8 cellular contexts compared by ENCODE assay signal in the genomic region with DNA sequence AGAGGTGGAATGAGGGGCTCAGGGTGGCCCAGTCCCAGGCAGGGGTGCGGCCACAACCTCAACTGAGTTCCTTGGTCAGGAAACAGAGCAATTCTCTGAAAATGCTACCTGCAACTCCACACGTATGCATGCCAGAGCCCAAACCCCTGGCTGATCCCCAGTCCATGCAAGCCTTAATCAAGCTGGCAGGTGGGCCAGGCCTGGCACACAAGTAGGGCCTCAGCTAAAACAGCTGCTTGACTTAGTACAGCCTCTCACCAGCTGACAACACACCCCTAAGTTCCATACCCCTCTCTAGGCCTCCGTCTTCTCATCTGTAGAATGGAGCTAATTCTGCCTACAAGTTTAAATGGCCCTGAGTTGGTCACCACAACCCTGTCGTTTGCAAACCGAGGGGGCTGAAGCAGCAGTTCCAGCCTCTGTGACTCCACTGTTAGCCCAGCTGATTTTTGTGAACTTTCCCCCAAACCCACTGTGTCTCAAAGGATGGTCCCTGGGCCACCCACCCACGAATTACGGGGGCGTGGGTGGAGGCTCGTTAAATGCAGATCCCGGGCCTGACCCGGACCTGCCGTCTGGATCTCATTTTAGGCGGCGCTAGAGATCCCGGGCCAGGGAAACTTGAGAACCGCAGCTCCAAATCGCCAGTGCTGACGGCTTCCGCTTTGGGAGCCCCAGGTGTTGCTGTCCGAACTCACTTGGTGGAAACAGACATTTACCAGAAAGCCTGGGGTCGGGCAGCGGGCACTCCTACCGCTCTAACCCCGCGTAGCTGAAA. TPM values are rescaled to one million over a fixed set of nuclear protein-coding genes. Genes with fewer than 3 reads are reported as not detected.
DNase-seq lines count a peak whose midpoint lies in the region; ATAC-seq, FAIRE-seq and TF ChIP-seq lines count a peak whose summit lies in the region.

No MANE protein-coding gene starts in this region.

- ATAC-seq in SK-N-SH treated with all-trans-retinoic acid at 6 μM for 48 hours (no peak; the same call in 1 of the 3 replicates), HG02885 (IDR thresholded peaks at IDR 0.05; ENCODE audit: poor library complexity, unreplicated experiment) (peak; percentile 35), HG03469 (IDR thresholded peaks at IDR 0.05; ENCODE audit: unreplicated experiment) (no peak), HG03378 (IDR thresholded peaks at IDR 0.05; ENCODE audit: unreplicated experiment) (no peak)
- no peak for ATAC-seq in natural killer cell treated with Interleukin-12 subunit alpha and Interleukin-12 subunit beta and Interleukin-15 and Interleukin-18, amount 100 ng/mL, for 72 hours

- H3K9me2 ChIP-seq in SK-N-SH = no peaks in the 10 kb centered on the region

- CTCF ChIA-PET in SK-N-SH (lab: Yijun Ruan, JAX) = interaction anchor here (1.1 to 1.5 kb wide), 3 partner anchors 32 to 135 kb away, joined by 3 read pairs; no protein-coding TSS in a partner anchor
- CTCF ChIA-PET in activated CD4-positive, alpha-beta memory T cell treated with anti-CD3 and anti-CD28 coated beads, Interleukin-2, amount 10 ng/mL, durations not matched to agents 7 days and 5 days (lab: Charles Lee) = interaction anchor here (0.5 to 1.2 kb wide), 11 partner anchors 18 to 290 kb away, joined by 3 to 4 read pairs (median 3); no protein-coding TSS in a partner anchor

- no peak for TF ChIP-seq CTCF in SK-N-SH (IDR thresholded peaks at IDR 0.05)

- peak overlapping the region; percentile 16; the same call in 1 of the 2 replicates for H2AFZ ChIP-seq in SK-N-SH (ENCODE audit: low read depth)

- H3K4me3 ChIP-seq in SK-N-SH (ENCODE audit: low read depth in 2 of 2, low read length in 1 of 2) = peak overlapping the region; percentile 44 to 46; a peak in 3 of 4 replicates

- H3K27ac Mint-ChIP-seq in activated CD4-positive, alpha-beta memory T cell treated with anti-CD3 and anti-CD28 coated beads, Interleukin-2, amount 10 ng/mL, durations not matched to agents 7 days and 5 days = peak overlapping the region; percentile 54
- H3K27ac Mint-ChIP-seq in natural killer cell treated with Interleukin-12 subunit alpha and Interleukin-12 subunit beta and Interleukin-15 and Interleukin-18, amount 100 ng/mL, for 72 hours = no peak overlapping the region

- H4K20me1 ChIP-seq in SK-N-SH (ENCODE audit: insufficient read depth) = no peaks in the 10 kb centered on the region

- WGBS in SK-N-SH (ENCODE audit: low lambda C conversion rate) = 61% methylated on average over 15 of the region's 25 CpGs

- H3K79me2 ChIP-seq in SK-N-SH (ENCODE audit: insufficient read depth) = no peaks in the 10 kb centered on the region

- FAIRE-seq in frontal cortex (lab: Jason Lieb, UNC) = no peak

- peaks cover 4% of the 10 kb centered on the region for H3K36me3 Mint-ChIP-seq in activated CD4-positive, alpha-beta memory T cell treated with anti-CD3 and anti-CD28 coated beads, Interleukin-2, amount 10 ng/mL, durations not matched to agents 7 days and 5 days (ENCODE audit: low read depth)
- H3K36me3 Mint-ChIP-seq in natural killer cell treated with Interleukin-12 subunit alpha and Interleukin-12 subunit beta and Interleukin-15 and Interleukin-18, amount 100 ng/mL, for 72 hours = no peaks in the 10 kb centered on the region

- H3K9me3 Mint-ChIP-seq in activated CD4-positive, alpha-beta memory T cell treated with anti-CD3 and anti-CD28 coated beads, Interleukin-2, amount 10 ng/mL, durations not matched to agents 7 days and 5 days = no peaks in the 10 kb centered on the region
- H3K9me3 Mint-ChIP-seq in natural killer cell treated with Interleukin-12 subunit alpha and Interleukin-12 subunit beta and Interleukin-15 and Interleukin-18, amount 100 ng/mL, for 72 hours = no peaks in the 10 kb centered on the region

- peaks cover 30% of the 10 kb centered on the region for H3K27me3 ChIP-seq in SK-N-SH (ENCODE audit: insufficient read depth)

- H3K9me3 ChIP-seq in SK-N-SH = no peaks in the 10 kb centered on the region

- POLR2A ChIA-PET in SK-N-SH (lab: Yijun Ruan, JAX) = no interaction called here
- POLR2A ChIA-PET in activated CD4-positive, alpha-beta memory T cell treated with anti-CD3 and anti-CD28 coated beads, Interleukin-2, amount 10 ng/mL, durations not matched to agents 7 days and 5 days (lab: Charles Lee) = interaction anchor here (0.8 to 2.3 kb wide), 7 partner anchors 16 to 737 kb away, joined by 3 to 15 read pairs (median 4); a partner anchor contains a TSS

- H3K4me1 ChIP-seq in SK-N-SH (ENCODE audit: control insufficient read depth in 1 of 2, insufficient read depth in 2 of 2, low read depth in 1 of 2, low read length in 1 of 2) = peaks cover 0 to 18% of the 10 kb centered on the region in 2 experiments; a peak in 1 of 4 replicates

- H3F3A ChIP-seq in SK-N-SH (replicated peaks; ENCODE audit: insufficient read depth) = no peaks in the 10 kb centered on the region

- H3K36me3 ChIP-seq in SK-N-SH (replicated peaks in 1 of 2; ENCODE audit: control insufficient read depth in 1 of 2, insufficient read depth in 2 of 2, low read length in 1 of 2) = no peaks in the 10 kb centered on the region

- H3K4me1 Mint-ChIP-seq in activated CD4-positive, alpha-beta memory T cell treated with anti-CD3 and anti-CD28 coated beads, Interleukin-2, amount 10 ng/mL, durations not matched to agents 7 days and 5 days = peaks cover 14% of the 10 kb centered on the region
- no peaks in the 10 kb centered on the region for H3K4me1 Mint-ChIP-seq in natural killer cell treated with Interleukin-12 subunit alpha and Interleukin-12 subunit beta and Interleukin-15 and Interleukin-18, amount 100 ng/mL, for 72 hours (ENCODE audit: low read depth in 2 of 2)

- H3K27ac ChIP-seq in SK-N-SH (ENCODE audit: low read depth in 2 of 2, low read length in 1 of 2) = no peak overlapping the region

- no peak for DNase-seq in SK-N-SH
- DNase-seq in activated CD4-positive, alpha-beta memory T cell treated with anti-CD3 and anti-CD28 coated beads, Interleukin-2, amount 10 ng/mL, durations not matched to agents 7 days and 5 days = no peak
- peak; percentile 55 to 66 for DNase-seq in frontal cortex (ENCODE audit: low spot score in 2 of 2)
- no peak for DNase-seq in natural killer cell treated with Interleukin-12 subunit alpha and Interleukin-12 subunit beta and Interleukin-15 and Interleukin-18, amount 100 ng/mL, for 72 hours (ENCODE audit: low spot score)

- no peak overlapping the region for H3K9ac ChIP-seq in SK-N-SH

- peak overlapping the region; percentile 72 for H3K4me2 ChIP-seq in SK-N-SH

- H3K4me3 Mint-ChIP-seq in activated CD4-positive, alpha-beta memory T cell treated with anti-CD3 and anti-CD28 coated beads, Interleukin-2, amount 10 ng/mL, durations not matched to agents 7 days and 5 days = peak overlapping the region; percentile 72
- H3K4me3 Mint-ChIP-seq in natural killer cell treated with Interleukin-12 subunit alpha and Interleukin-12 subunit beta and Interleukin-15 and Interleukin-18, amount 100 ng/mL, for 72 hours = peak overlapping the region; percentile 9

- no peak for TF ChIP-seq RAD21 in SK-N-SH (IDR thresholded peaks at IDR 0.05; ENCODE audit: low read length)

- H3K27me3 Mint-ChIP-seq in activated CD4-positive, alpha-beta memory T cell treated with anti-CD3 and anti-CD28 coated beads, Interleukin-2, amount 10 ng/mL, durations not matched to agents 7 days and 5 days = peaks cover 54% of the 10 kb centered on the region
- peaks cover 32 to 36% of the 10 kb centered on the region in 2 donors for H3K27me3 Mint-ChIP-seq in natural killer cell treated with Interleukin-12 subunit alpha and Interleukin-12 subunit beta and Interleukin-15 and Interleukin-18, amount 100 ng/mL, for 72 hours

- TF ChIP-seq EP300 in SK-N-SH (IDR thresholded peaks at IDR 0.05; ENCODE audit: borderline replicate concordance in 1 of 2, low read depth in 1 of 2, low read length in 1 of 2) = no peak

TF ChIP-seq in SK-N-SH, 30 proteins besides CTCF, POLR2A, EP300 and RAD21 (continues in another document):
- TF ChIP-seq SMC3 (IDR thresholded peaks at IDR 0.05; ENCODE audit: low read depth, low read length) (no peak), FOSL2 (IDR thresholded peaks at IDR 0.05; ENCODE audit: borderline replicate concordance, low read depth) (no peak)

TF ChIP-seq in SK-N-SH treated with all-trans-retinoic acid at 6 μM for 48 hours, 23 proteins besides CTCF, POLR2A, EP300 and RAD21 (continues in another document):
- TF ChIP-seq PPARA (CRISPR knock-in tag; IDR thresholded peaks at IDR 0.05; ENCODE audit: borderline replicate concordance) (no peak), ZNF8 (CRISPR knock-in tag; IDR thresholded peaks at IDR 0.05) (no peak), ZFP30 (CRISPR knock-in tag; IDR thresholded peaks at IDR 0.05) (no peak)

RNA-seq across cellular contexts. Expression of a gene that starts 0.9 kb away (rescaled TPM):
- 0.05 and 0.33 TPM in 2 replicates for polyA plus RNA-seq in SK-N-SH (2012; rRNA removed)
- 0.04 and 0.16 TPM in 2 replicates for polyA plus RNA-seq in SK-N-SH (2012; cell fraction: cytosol; rRNA removed)
- polyA plus RNA-seq in SK-N-SH (2012; cell fraction: nucleus; rRNA removed) = 0.32 and 2.1 TPM in 2 replicates
- 1 to 10 TPM; 9.0 to 9.1 TPM for total RNA-seq in activated CD4-positive, alpha-beta memory T cell treated with anti-CD3 and anti-CD28 coated beads, Interleukin-2, amount 10 ng/mL, durations not matched to agents 7 days and 5 days
- total RNA-seq in frontal cortex = 1.2 TPM
- total RNA-seq in natural killer cell treated with Interleukin-12 subunit alpha and Interleukin-12 subunit beta and Interleukin-15 and Interleukin-18, amount 100 ng/mL, for 72 hours = under 1 TPM; 0.29 to 0.39 TPM

RNA-seq across cellular contexts. Expression of a gene that starts 1.1 kb away (rescaled TPM):
- 0.10 and 0.16 TPM in 2 replicates for polyA plus RNA-seq in SK-N-SH (2012; rRNA removed)
- 0.03 TPM in 1 of 2 replicates, not detected in the other for polyA plus RNA-seq in SK-N-SH (2012; cell fraction: cytosol; rRNA removed)
- 0.44 and 0.50 TPM in 2 replicates for polyA plus RNA-seq in SK-N-SH (2012; cell fraction: nucleus; rRNA removed)
- total RNA-seq in activated CD4-positive, alpha-beta memory T cell treated with anti-CD3 and anti-CD28 coated beads, Interleukin-2, amount 10 ng/mL, durations not matched to agents 7 days and 5 days = 10 to 100 TPM; 60.7 to 62.4 TPM
- total RNA-seq in frontal cortex = 1.6 TPM
- total RNA-seq in natural killer cell treated with Interleukin-12 subunit alpha and Interleukin-12 subunit beta and Interleukin-15 and Interleukin-18, amount 100 ng/mL, for 72 hours = 1 to 10 TPM; 1.2 to 2.7 TPM

RNA-seq across cellular contexts. Expression of a gene that starts 36.7 kb away (rescaled TPM):
- 17.7 and 23.6 TPM in 2 replicates for polyA plus RNA-seq in SK-N-SH (2012; rRNA removed)
- 17.5 and 18.5 TPM in 2 replicates for polyA plus RNA-seq in SK-N-SH (2012; cell fraction: cytosol; rRNA removed)
- 24.8 and 33.7 TPM in 2 replicates for polyA plus RNA-seq in SK-N-SH (2012; cell fraction: nucleus; rRNA removed)
- total RNA-seq in activated CD4-positive, alpha-beta memory T cell treated with anti-CD3 and anti-CD28 coated beads, Interleukin-2, amount 10 ng/mL, durations not matched to agents 7 days and 5 days = 10 to 100 TPM; 42.9 to 48.0 TPM
- total RNA-seq in frontal cortex = 57.5 TPM
- total RNA-seq in natural killer cell treated with Interleukin-12 subunit alpha and Interleukin-12 subunit beta and Interleukin-15 and Interleukin-18, amount 100 ng/mL, for 72 hours = 10 to 100 TPM; 41.0 to 43.3 TPM

RNA-seq across cellular contexts. Expression of a gene that starts 46.4 kb away (rescaled TPM):
- polyA plus RNA-seq in SK-N-SH (2012; rRNA removed) = 29.2 and 32.1 TPM in 2 replicates
- 40.3 and 55.4 TPM in 2 replicates for polyA plus RNA-seq in SK-N-SH (2012; cell fraction: cytosol; rRNA removed)
- polyA plus RNA-seq in SK-N-SH (2012; cell fraction: nucleus; rRNA removed) = 10.2 and 16.8 TPM in 2 replicates
- total RNA-seq in activated CD4-positive, alpha-beta memory T cell treated with anti-CD3 and anti-CD28 coated beads, Interleukin-2, amount 10 ng/mL, durations not matched to agents 7 days and 5 days = 10 to 100 TPM; 79.8 to 80.9 TPM
- total RNA-seq in frontal cortex = 68.5 TPM
- 10 to 100 TPM; 37.2 to 72.9 TPM for total RNA-seq in natural killer cell treated with Interleukin-12 subunit alpha and Interleukin-12 subunit beta and Interleukin-15 and Interleukin-18, amount 100 ng/mL, for 72 hours

Comparison
In these comparisons a context has a peak if more than half of its experiments do, and no peak if none do; other contexts are left out.
1. DNase-seq: peak in frontal cortex (2 of 2); none in SK-N-SH (single experiment), activated CD4-positive, alpha-beta memory T cell treated with anti-CD3 and anti-CD28 coated beads, Interleukin-2, amount 10 ng/mL, durations not matched to agents 7 days and 5 days (single experiment) and natural killer cell treated with Interleukin-12 subunit alpha and Interleukin-12 subunit beta and Interleukin-15 and Interleukin-18, amount 100 ng/mL, for 72 hours (single experiment).
2. RNA of a gene that starts 1.1 kb away (total RNA-seq): 60.7 to 62.4 TPM in activated CD4-positive, alpha-beta memory T cell treated with anti-CD3 and anti-CD28 coated beads, Interleukin-2, amount 10 ng/mL, durations not matched to agents 7 days and 5 days; 1.2 to 2.7 TPM in natural killer cell treated with Interleukin-12 subunit alpha and Interleukin-12 subunit beta and Interleukin-15 and Interleukin-18, amount 100 ng/mL, for 72 hours and 1.6 TPM in frontal cortex (single experiment); every median in the first group is over 10 times any median in the second.